Comparison of ENCODE assay signal across 20 cellular contexts in the genomic region with DNA sequence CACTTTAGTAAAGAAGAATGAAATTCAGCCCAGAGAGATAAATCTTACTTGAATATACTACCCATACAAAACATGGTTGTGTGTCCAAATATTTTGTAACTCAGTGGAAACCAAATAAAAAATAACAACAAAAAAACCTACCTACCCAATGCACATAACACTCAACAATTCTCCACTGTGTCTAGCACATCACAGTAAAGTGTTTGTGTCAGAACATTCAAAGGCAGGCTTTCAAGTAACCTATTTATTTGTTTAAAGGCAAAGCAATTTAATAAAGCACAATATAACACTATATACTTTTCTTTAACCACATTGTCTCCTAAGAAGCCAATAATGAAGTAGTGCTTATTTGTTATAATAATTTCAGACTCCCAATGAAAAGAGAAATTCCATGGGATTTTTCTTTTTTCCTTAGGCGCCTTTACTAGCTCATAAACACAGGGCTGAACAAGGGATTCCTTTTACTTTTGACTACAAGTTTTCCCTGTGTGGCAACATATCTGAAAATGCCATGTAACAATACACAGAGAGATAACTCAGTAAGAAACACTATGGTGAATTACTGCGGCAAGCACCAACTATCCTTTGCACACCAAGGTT. TPM values are rescaled to one million over a fixed set of nuclear protein-coding genes. Genes with fewer than 3 reads are reported as not detected.
DNase-seq lines count a peak whose midpoint lies in the region; ATAC-seq and TF ChIP-seq lines count a peak whose summit lies in the region.
"Had no signal": no experiment of that assay in that cellular context is flagged by ENCODE, and none has a peak within 500 bp of the region (broad histone marks: within the 10 kb centered on the region; RNA-seq: fewer than 3 reads in every experiment).

No MANE protein-coding gene starts in this region.

- in situ Hi-C loops in SK-MEL-5 (cut with HindIII; ENCODE audit: low pct_unique_long_range_greater_than_20kb, low sequenced_read_pairs): no loop called here

- H3K27ac ChIP-seq in dorsolateral prefrontal cortex: peak overlapping the region in 50 of 59 donors; percentile 2 to 89 (median 76)
- H3K27ac ChIP-seq in substantia nigra (ENCODE audit: low read depth, low read length, poor library complexity, severe bottlenecking): peak overlapping the region; percentile 44
- no peak overlapping the region for H3K27ac ChIP-seq in left ventricle myocardium inferior (replicated peaks)
- no peak overlapping the region for H3K27ac ChIP-seq in upper lobe of left lung
- H3K27ac ChIP-seq: BLaER1, GM23248 had no signal

- TF ChIP-seq POLR2A in upper lobe of left lung (IDR thresholded peaks at IDR 0.05): no peak

- H3K36me3 ChIP-seq in H7 (replicated peaks; ENCODE audit: control insufficient read depth, insufficient read depth, low read length) (no peaks in the 10 kb centered on the region), left ventricle myocardium inferior (peaks cover 40% of the 10 kb centered on the region), upper lobe of left lung (peaks cover 0 to 63% (median 22%) of the 10 kb centered on the region in 4 donors)

- H3K4me3 ChIP-seq in dorsolateral prefrontal cortex (peak overlapping the region in 6 of 59 donors; percentile 2 to 27 (median 4)), H7 (ENCODE audit: insufficient read depth, low read depth, low read length) (no peak overlapping the region), left ventricle myocardium inferior (no peak overlapping the region), upper lobe of left lung (no peak overlapping the region)
- H3K4me3 ChIP-seq: BLaER1, GM12878, GM23248 had no signal

- ATAC-seq in GM21360 (IDR thresholded peaks at IDR 0.05; ENCODE audit: unreplicated experiment): no peak
- ATAC-seq in upper lobe of left lung (ENCODE audit: low FRiP score in 2 of 2): no peak
- ATAC-seq: GM12878 had no signal

- H3K9me3 ChIP-seq in left ventricle myocardium inferior (replicated peaks): no peaks in the 10 kb centered on the region
- no peaks in the 10 kb centered on the region for H3K9me3 ChIP-seq in upper lobe of left lung
- H3K9me3 ChIP-seq: BLaER1 had no signal

- WGBS in upper lobe of left lung, 2 donors: 97% methylated on average over 2 of the region's 2 CpGs

- intact Hi-C loops in dorsolateral prefrontal cortex (cut with DNase I): no loop called here
- intact Hi-C loops in left ventricle myocardium inferior (cut with micrococcal nuclease): no loop called here

- H3K27me3 ChIP-seq in dorsolateral prefrontal cortex (no peaks in the 10 kb centered on the region), H7 (ENCODE audit: control insufficient read depth, insufficient read depth, low read length) (no peaks in the 10 kb centered on the region), left ventricle myocardium inferior (ENCODE audit: low read depth) (no peaks in the 10 kb centered on the region), upper lobe of left lung (no peaks in the 10 kb centered on the region)
- H3K27me3 ChIP-seq: BLaER1 had no signal

- DNase-seq in SK-MEL-5 (ENCODE audit: low read depth, low spot score) (peak; percentile 57), dorsolateral prefrontal cortex (no peak), medulla oblongata (ENCODE audit: extremely low spot score) (peak; percentile 63), substantia nigra (lab: John Stamatoyannopoulos, UW) (no peak), H7 (no peak), left ventricle myocardium inferior (no peak), upper lobe of left lung (no peak)
- DNase-seq: 8988T; Calu3; CD4-positive, alpha-beta memory T cell; DND-41; EL; GM23248; HCEC 1CT; IMR-90 had no signal

- no peak for TF ChIP-seq EP300 in upper lobe of left lung (IDR thresholded peaks at IDR 0.05)

- H3K4me1 ChIP-seq in left ventricle myocardium inferior (peaks cover 21% of the 10 kb centered on the region), upper lobe of left lung (peaks cover 0 to 15% (median 6%) of the 10 kb centered on the region in 4 donors)
- H3K4me1 ChIP-seq: BLaER1 had no signal

- TF ChIP-seq CTCF in dorsolateral prefrontal cortex (IDR thresholded peaks at IDR 0.05 in 54 of 56, conservative IDR thresholded peaks at IDR 0.05 in 2 of 56; ENCODE audit: low read depth in 1 of 56, partially characterized antibody in 56 of 56) (no peak), left ventricle myocardium inferior (IDR thresholded peaks at IDR 0.05; ENCODE audit: borderline replicate concordance) (no peak), upper lobe of left lung (IDR thresholded peaks at IDR 0.05) (no peak)

RNA-seq across cellular contexts. Expression of a gene that starts 13.7 kb away (rescaled TPM):
- 0.16 TPM in 1 of 2 replicates, not detected in the other for total RNA-seq in SK-MEL-5 (2014; rRNA removed; shearing (Covaris generic))
- polyA plus RNA-seq in SK-MEL-5 (2015; cell fraction: cytosol; rRNA removed): 0.05 TPM in 1 of 2 replicates, not detected in the other
- not detected in 2 replicates for polyA plus RNA-seq in SK-MEL-5 (2015; cell fraction: nucleus; rRNA removed)
- 10 to 100 TPM in 118 of 120 experiments, 1 to 10 TPM in 2; 8.3 to 27.8 (median 17.8) TPM for total RNA-seq in dorsolateral prefrontal cortex
- total RNA-seq in H7 (2014; rRNA removed; shearing (Covaris generic)): 4.0 and 6.1 TPM in 2 replicates
- 4.3 TPM for total RNA-seq in left ventricle myocardium inferior
- 10 to 100 TPM; 45.7 to 81.2 (median 71.4) TPM for total RNA-seq in upper lobe of left lung
- total RNA-seq: G401, GM23248 had no signal
- polyA plus RNA-seq: AG04450 had no signal

Comparison
In these comparisons a context has a peak if more than half of its experiments do, and no peak if none do; other contexts are left out.
1. DNase-seq: peak in SK-MEL-5 (single experiment) and medulla oblongata (single experiment); none in dorsolateral prefrontal cortex (0 of 10), substantia nigra (0 of 49), H7 (single experiment), left ventricle myocardium inferior (single experiment) and upper lobe of left lung (0 of 2).
2. H3K27ac ChIP-seq: peak in dorsolateral prefrontal cortex (50 of 59) and substantia nigra (single experiment); none in left ventricle myocardium inferior (single experiment) and upper lobe of left lung (0 of 4).